ENCODE assay signal across 16 cellular contexts in genomic region chr1:15757016-15757543, GRCh38. TPM values are rescaled to one million over a fixed set of nuclear protein-coding genes. Genes with fewer than 3 reads are reported as not detected.
DNase-seq lines count a peak whose midpoint lies in the region; ATAC-seq, FAIRE-seq and TF ChIP-seq lines count a peak whose summit lies in the region.
"Had no signal": no experiment of that assay in that cellular context is flagged by ENCODE, and none has a peak within 500 bp of the region (broad histone marks: within the 10 kb centered on the region; RNA-seq: fewer than 3 reads in every experiment).

No MANE protein-coding gene starts in this region.

- H3K27ac ChIP-seq in astrocyte (ENCODE audit: low read depth, low read length) (no peak overlapping the region), mesendoderm (ENCODE audit: low read depth, low read length) (no peak overlapping the region), stomach smooth muscle (ENCODE audit: low read length) (peak overlapping the region; percentile 49)
- H3K27ac ChIP-seq: foreskin keratinocyte had no signal

- peaks cover 34% of the 10 kb centered on the region for H3K79me2 ChIP-seq in astrocyte (ENCODE audit: insufficient read depth, low read length)
- peaks cover 26% of the 10 kb centered on the region for H3K79me2 ChIP-seq in mesendoderm (ENCODE audit: control insufficient read depth, insufficient read depth, low read length)

- DNase-seq in DMS53 (lab: John Stamatoyannopoulos, UW) = peak; percentile 56
- no peak for DNase-seq in DMS53 treated with DMSO at 0.1 percent for 48 hours (lab: John Stamatoyannopoulos, UW; ENCODE audit: unreplicated experiment)
- DNase-seq in astrocyte (ENCODE audit: low read depth) = no peak
- no peak for DNase-seq in mesendoderm
- no peak for DNase-seq in GM13977 (ENCODE audit: low spot score)
- no peak for DNase-seq in islet precursor cell
- DNase-seq: 8988T; activated T-cell treated with anti-CD3 and anti-CD28 coated beads, Interleukin-2, amount 50 U/mL, for 72 hours; DMS 273 treated with DMSO at 0.1 percent for 48 hours; foreskin keratinocyte; NCI-H524 treated with DMSO at 0.1 percent for 48 hours had no signal

- H3K56ac ChIP-seq in mesendoderm (ENCODE audit: low read length) = peak overlapping the region; percentile 80

- peaks cover 3% of the 10 kb centered on the region for H3K9me3 Mint-ChIP-seq in astrocyte (ENCODE audit: unreplicated experiment)
- H3K9me3 Mint-ChIP-seq: activated T-cell treated with anti-CD3 and anti-CD28 coated beads, Interleukin-2, amount 50 U/mL, for 72 hours had no signal

- H2BK15ac ChIP-seq in mesendoderm (replicated peaks; ENCODE audit: low read depth) = no peak overlapping the region

- peak overlapping the region; percentile 66 for H3K4me3 Mint-ChIP-seq in astrocyte (ENCODE audit: unreplicated experiment)

- no peak overlapping the region for H4K8ac ChIP-seq in mesendoderm (ENCODE audit: low read depth, low read length)

- peak overlapping the region; percentile 92 for H3K9ac ChIP-seq in astrocyte (ENCODE audit: low read length)
- no peak overlapping the region for H3K9ac ChIP-seq in mesendoderm (ENCODE audit: low read length)
- H3K9ac ChIP-seq in stomach smooth muscle (ENCODE audit: low read length in 2 of 2) = no peak overlapping the region

- peaks cover 3% of the 10 kb centered on the region for H3K36me3 Mint-ChIP-seq in astrocyte (ENCODE audit: low read depth, unreplicated experiment)

- peak overlapping the region; percentile 7 for H3K23ac ChIP-seq in mesendoderm (ENCODE audit: low read length)

- H3K9me3 ChIP-seq in astrocyte (ENCODE audit: insufficient read depth, low read depth, low read length) = no peaks in the 10 kb centered on the region
- no peaks in the 10 kb centered on the region for H3K9me3 ChIP-seq in stomach smooth muscle (ENCODE audit: control insufficient read depth in 2 of 2, low read length in 2 of 2)

- FAIRE-seq in astrocyte (lab: Jason Lieb, UNC) = no peak

- H3K4me2 ChIP-seq in astrocyte (ENCODE audit: low read length) (peak overlapping the region; percentile 92), mesendoderm (ENCODE audit: low read length) (no peak overlapping the region)

- peaks cover 17% of the 10 kb centered on the region for H4K20me1 ChIP-seq in astrocyte (ENCODE audit: insufficient read depth, low read length)

- no peak overlapping the region for H3K18ac ChIP-seq in mesendoderm (ENCODE audit: low read length)

- H3K27me3 ChIP-seq in astrocyte (ENCODE audit: insufficient read depth, low read length) = no peaks in the 10 kb centered on the region
- no peaks in the 10 kb centered on the region for H3K27me3 ChIP-seq in mesendoderm (ENCODE audit: insufficient read depth, low read length, poor library complexity)
- no peaks in the 10 kb centered on the region for H3K27me3 ChIP-seq in stomach smooth muscle (ENCODE audit: control insufficient read depth in 1 of 2, insufficient read depth in 2 of 2, low read length in 2 of 2)
- H3K27me3 ChIP-seq: foreskin keratinocyte had no signal

- no peaks in the 10 kb centered on the region for H3K36me3 ChIP-seq in astrocyte (ENCODE audit: insufficient read depth, low read length)
- H3K36me3 ChIP-seq in mesendoderm (ENCODE audit: control insufficient read depth, insufficient read depth, low read length) = no peaks in the 10 kb centered on the region
- no peaks in the 10 kb centered on the region for H3K36me3 ChIP-seq in stomach smooth muscle (ENCODE audit: control insufficient read depth in 2 of 2, insufficient read depth in 2 of 2, low read length in 2 of 2)

- H4K5ac ChIP-seq in mesendoderm (ENCODE audit: low read length) = no peak overlapping the region

- H3K79me1 ChIP-seq in mesendoderm (ENCODE audit: low read length) = peaks cover 7% of the 10 kb centered on the region

- WGBS in mesendoderm (ENCODE audit: extremely low coverage, insufficient coverage, low lambda C conversion rate) = no CpG with 5 or more reads among the region's 9 CpGs

- in situ Hi-C loops in GM13977 (cut with MboI; ENCODE audit: low pct_unique_long_range_greater_than_20kb, low sequenced_read_pairs, unreplicated experiment) = no loop called here

- H2BK5ac ChIP-seq in mesendoderm (ENCODE audit: low read length) = no peak overlapping the region

- H3K4me3 ChIP-seq in astrocyte (ENCODE audit: insufficient read depth, low read depth, low read length) (no peak overlapping the region), mesendoderm (ENCODE audit: low read length) (no peak overlapping the region), stomach smooth muscle (ENCODE audit: low read length in 2 of 2) (peak overlapping the region in 1 of 2 donors; percentile 15)

- H3K27me3 Mint-ChIP-seq in astrocyte (ENCODE audit: low read depth, unreplicated experiment) = peaks cover 5% of the 10 kb centered on the region

- H3K4ac ChIP-seq in mesendoderm (ENCODE audit: low read depth, low read length) = no peak overlapping the region

- no peak overlapping the region for H2AFZ ChIP-seq in astrocyte (ENCODE audit: low read depth, low read length)

- TF ChIP-seq CTCF in astrocyte (IDR thresholded peaks at IDR 0.05; ENCODE audit: insufficient read depth, low read depth, low read length) (no peak), GM13977 (IDR thresholded peaks at IDR 0.05; ENCODE audit: extremely low read depth, insufficient read depth, missing control alignments) (no peak)

- H3K4me1 ChIP-seq in astrocyte (ENCODE audit: insufficient read depth, low read length) = peaks cover 23% of the 10 kb centered on the region
- peaks cover 10% of the 10 kb centered on the region for H3K4me1 ChIP-seq in mesendoderm (ENCODE audit: control insufficient read depth, low read depth, low read length)
- H3K4me1 ChIP-seq in stomach smooth muscle (ENCODE audit: control insufficient read depth, insufficient read depth, low read length) = peaks cover 24% of the 10 kb centered on the region

- no peak for ATAC-seq in HG02678 (IDR thresholded peaks at IDR 0.05; ENCODE audit: unreplicated experiment)
- ATAC-seq: activated CD4-positive, CD25-positive, alpha-beta regulatory T cell treated with anti-CD3 and anti-CD28 coated beads, Interleukin-2, amount 50 U/mL, for 24 hours; activated T-cell treated with anti-CD3 and anti-CD28 coated beads, Interleukin-2, amount 50 U/mL, for 72 hours had no signal

- H2BK120ac ChIP-seq in mesendoderm (ENCODE audit: low read depth, low read length) = no peak overlapping the region

- no peak overlapping the region for H3K27ac Mint-ChIP-seq in astrocyte (ENCODE audit: unreplicated experiment)
- H3K27ac Mint-ChIP-seq: activated T-cell treated with anti-CD3 and anti-CD28 coated beads, Interleukin-2, amount 50 U/mL, for 72 hours had no signal

- peaks cover 9% of the 10 kb centered on the region for H3K4me1 Mint-ChIP-seq in astrocyte (ENCODE audit: low read depth, unreplicated experiment)

- no peak overlapping the region for H2AK5ac ChIP-seq in mesendoderm (ENCODE audit: low read length)

RNA-seq across cellular contexts. Expression of gene FBLIM1, which starts 1.5 kb away (rescaled TPM):
- total RNA-seq in astrocyte = 170 and 179 TPM in 2 replicates
- polyA plus RNA-seq in mesendoderm (2013, experiment 1 of 2) = 54.2 TPM
- 56.7 TPM for polyA plus RNA-seq in mesendoderm (2013, experiment 2 of 2)
- total RNA-seq: activated T-cell treated with anti-CD3 and anti-CD28 coated beads, Interleukin-2, amount 50 U/mL, for 72 hours had no signal

RNA-seq across cellular contexts. Expression of gene TMEM82, which starts 14.8 kb away (rescaled TPM):
- total RNA-seq in astrocyte = not detected in 2 replicates
- polyA plus RNA-seq in mesendoderm (2013, experiment 1 of 2) = 0.20 TPM
- polyA plus RNA-seq in mesendoderm (2013, experiment 2 of 2) = 0.14 TPM
- total RNA-seq: foreskin keratinocyte, lower leg skin, M059J had no signal
- polyA plus RNA-seq: foreskin keratinocyte had no signal

RNA-seq across cellular contexts. Expression of gene SLC25A34, which starts 21.0 kb away (rescaled TPM):
- total RNA-seq in astrocyte = 0.73 and 1.0 TPM in 2 replicates
- 0.76 TPM for polyA plus RNA-seq in mesendoderm (2013, experiment 1 of 2)
- polyA plus RNA-seq in mesendoderm (2013, experiment 2 of 2) = 0.31 TPM

RNA-seq across cellular contexts. Expression of gene UQCRHL, which starts 50.4 kb away (rescaled TPM):
- total RNA-seq in astrocyte = 1.3 and 1.7 TPM in 2 replicates
- 3.9 TPM for polyA plus RNA-seq in mesendoderm (2013, experiment 1 of 2)
- 4.1 TPM for polyA plus RNA-seq in mesendoderm (2013, experiment 2 of 2)
